29 cellular contexts compared by ENCODE assay signal in genomic region chr1:57186455-57186854, GRCh38.
"Had no signal": no experiment of that assay in that cellular context is flagged by ENCODE, and none has a peak within 500 bp of the region (broad histone marks: within the 10 kb centered on the region; RNA-seq: fewer than 3 reads in every experiment).

No MANE protein-coding gene starts in this region.

- H3K27ac ChIP-seq: ascending aorta, cardiac muscle cell had no signal

- H3K4me1 ChIP-seq: ascending aorta had no signal

- FAIRE-seq: TTC549 had no signal

- H3K9me3 ChIP-seq: ascending aorta had no signal

- DNase-seq: activated B cell treated with CpG ODN at 0.5 μM for 24 hours; activated CD4-positive, alpha-beta memory T cell treated with anti-CD3 and anti-CD28 coated beads for 36 hours; activated CD4-positive, alpha-beta T cell treated with anti-CD3 and anti-CD28 coated beads for 4 hours; activated CD4-positive, alpha-beta T cell treated with anti-CD3 and anti-CD28 coated beads, Interleukin-2, amount 10 ng/mL, durations not matched to agents 24 days and 14 days; activated CD4-positive, alpha-beta T cell treated with anti-CD3 and anti-CD28 coated beads, Interleukin-2, amount 50 U/mL, for 1 hour; activated CD4-positive, alpha-beta T cell treated with anti-CD3 and anti-CD28 coated beads, Interleukin-2, amount 50 U/mL, for 4 hours; activated CD4-positive, CD25-positive, alpha-beta regulatory T cell treated with anti-CD3 and anti-CD28 coated beads, Interleukin-2, amount 50 U/mL, for 72 hours; activated CD8-positive, alpha-beta memory T cell treated with anti-CD3 and anti-CD28 coated beads, Interleukin-2, amount 50 U/mL, for 4 hours; activated CD8-positive, alpha-beta T cell treated with anti-CD3 and anti-CD28 coated beads for 36 hours; activated effector memory CD4-positive, alpha-beta T cell treated with anti-CD3 and anti-CD28 coated beads, Interleukin-2, amount 50 U/mL, for 16 hours; activated naive CD4-positive, alpha-beta T cell treated with anti-CD3 and anti-CD28 coated beads, Interleukin-2, amount 10 ng/mL, durations not matched to agents 7 days and 5 days; activated naive CD4-positive, alpha-beta T cell treated with Interleukin-2 at 50 U/mL for 16 hours; activated naive CD8-positive, alpha-beta T cell treated with anti-CD3 and anti-CD28 coated beads, Interleukin-2, amount 10 ng/mL, durations not matched to agents 7 days and 5 days; activated naive CD8-positive, alpha-beta T cell treated with anti-CD3 and anti-CD28 coated beads, Interleukin-2, amount 50 U/mL, for 24 hours; activated T-cell treated with anti-CD3 and anti-CD28 coated beads for 4 hours; activated T-cell treated with anti-CD3 and anti-CD28 coated beads, Interleukin-2, amount 50 U/mL, for 1 hour; activated T-cell treated with anti-CD3 and anti-CD28 coated beads, Interleukin-2, amount 50 U/mL, for 4 hours; activated T-cell treated with anti-CD3 and anti-CD28 coated beads, Interleukin-2, amount 50 U/mL, for 72 hours; amygdala; anterior cingulate cortex; caudate nucleus; cerebellar nuclear complex; T-helper 1 cell; T-helper 2 cell; T-helper 9 cell had no signal

- H3K27me3 ChIP-seq: ascending aorta, cardiac muscle cell had no signal

- H3K36me3 ChIP-seq: ascending aorta, cardiac muscle cell had no signal

- ATAC-seq: activated CD8-positive, alpha-beta T cell treated with anti-CD3 and anti-CD28 coated beads for 36 hours; activated naive CD8-positive, alpha-beta T cell treated with anti-CD3 and anti-CD28 coated beads, Interleukin-2, amount 50 U/mL, for 24 hours; activated T-cell treated with anti-CD3 and anti-CD28 coated beads, Interleukin-2, amount 50 U/mL, for 4 hours; activated T-cell treated with anti-CD3 and anti-CD28 coated beads, Interleukin-2, amount 50 U/mL, for 72 hours; activated T-helper 17 cell treated with anti-CD3 and anti-CD28 coated beads, Interleukin-2, amount 50 U/mL, for 72 hours had no signal

- H3K4me3 ChIP-seq: ascending aorta, cardiac muscle cell had no signal
